ENCODE assay signal across 10 cellular contexts in the genomic region with DNA sequence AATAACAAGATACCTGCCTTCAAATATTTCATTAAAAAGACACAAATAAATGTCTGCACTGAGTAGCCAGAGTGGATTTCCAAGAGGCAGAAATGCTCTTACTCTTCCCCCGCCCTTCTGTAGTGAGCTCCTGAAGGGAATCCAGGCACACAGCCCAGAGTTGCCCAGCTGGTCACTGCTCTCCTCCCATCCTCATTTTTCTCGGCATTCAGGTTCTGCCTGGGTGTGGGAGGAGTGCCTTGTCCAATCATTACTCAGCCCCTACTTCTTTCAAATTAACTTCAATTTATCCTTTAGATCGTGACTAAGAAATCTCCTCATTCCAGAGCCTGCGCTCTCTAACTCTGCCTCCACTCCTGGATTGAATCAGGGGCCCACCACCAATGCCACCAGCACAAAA. TPM values are rescaled to one million over a fixed set of nuclear protein-coding genes. Genes with fewer than 3 reads are reported as not detected.
DNase-seq lines count a peak whose midpoint lies in the region; ATAC-seq, FAIRE-seq and TF ChIP-seq lines count a peak whose summit lies in the region.
"Had no signal": no experiment of that assay in that cellular context is flagged by ENCODE, and none has a peak within 500 bp of the region (broad histone marks: within the 10 kb centered on the region; RNA-seq: fewer than 3 reads in every experiment).

No MANE protein-coding gene starts in this region.

- H3K4me3 ChIP-seq in GM23338 (no peak overlapping the region), astrocyte (ENCODE audit: insufficient read depth, low read depth, low read length) (no peak overlapping the region), right cardiac atrium (ENCODE audit: low read length) (no peak overlapping the region), skeletal muscle tissue (ENCODE audit: low read length in 3 of 3) (no peak overlapping the region)
- H3K4me3 ChIP-seq: right lobe of liver, SK-N-MC had no signal

- H2AFZ ChIP-seq in GM23338, result no peak overlapping the region
- no peak overlapping the region for H2AFZ ChIP-seq in astrocyte (ENCODE audit: low read depth, low read length)

- H3K4me1 ChIP-seq in GM23338 (ENCODE audit: insufficient read depth) (peaks cover 49% of the 10 kb centered on the region), astrocyte (ENCODE audit: insufficient read depth, low read length) (peaks cover 8% of the 10 kb centered on the region), right cardiac atrium (ENCODE audit: control insufficient read depth, insufficient read depth, low read length) (peaks cover 22% of the 10 kb centered on the region), skeletal muscle tissue (ENCODE audit: control insufficient read depth in 3 of 3, insufficient read depth in 3 of 3, low read length in 3 of 3) (peaks cover 34 to 47% (median 40%) of the 10 kb centered on the region in 3 donors)

- peak; percentile 35 for ATAC-seq in GM23338
- peak; percentile 77 to 78 for ATAC-seq in right cardiac atrium
- ATAC-seq in HG02938 (IDR thresholded peaks at IDR 0.05; ENCODE audit: unreplicated experiment), result no peak

- H3K27ac ChIP-seq in GM23338 (ENCODE audit: low read depth) (no peak overlapping the region; the same call in 1 of the 2 replicates), astrocyte (ENCODE audit: low read depth, low read length) (no peak overlapping the region), right cardiac atrium (ENCODE audit: low read length) (no peak overlapping the region), skeletal muscle tissue (ENCODE audit: low read depth, low read length) (peak overlapping the region; percentile 2)
- H3K27ac ChIP-seq: right lobe of liver, SK-N-MC had no signal

- H3K27me3 ChIP-seq in GM23338 (ENCODE audit: insufficient read depth), result no peaks in the 10 kb centered on the region
- no peaks in the 10 kb centered on the region for H3K27me3 ChIP-seq in astrocyte (ENCODE audit: insufficient read depth, low read length)
- no peaks in the 10 kb centered on the region for H3K27me3 ChIP-seq in right cardiac atrium (ENCODE audit: control insufficient read depth, insufficient read depth)
- no peaks in the 10 kb centered on the region for H3K27me3 ChIP-seq in skeletal muscle tissue (ENCODE audit: control insufficient read depth in 3 of 3, insufficient read depth in 3 of 3, low read length in 3 of 3)
- H3K27me3 ChIP-seq: right lobe of liver had no signal

- no peaks in the 10 kb centered on the region for H3K9me3 Mint-ChIP-seq in GM23338
- H3K9me3 Mint-ChIP-seq in astrocyte (ENCODE audit: unreplicated experiment), result no peaks in the 10 kb centered on the region
- no peaks in the 10 kb centered on the region for H3K9me3 Mint-ChIP-seq in activated CD4-positive, alpha-beta T cell treated with anti-CD3 and anti-CD28 coated beads, Interleukin-2, amount 10 ng/mL, durations not matched to agents 24 days and 14 days

- H3K4me3 Mint-ChIP-seq in GM23338 (no peak overlapping the region), astrocyte (ENCODE audit: unreplicated experiment) (peak overlapping the region; percentile 4)
- no peak overlapping the region for H3K4me3 Mint-ChIP-seq in activated CD4-positive, alpha-beta T cell treated with anti-CD3 and anti-CD28 coated beads, Interleukin-2, amount 10 ng/mL, durations not matched to agents 24 days and 14 days

- H3F3A ChIP-seq in GM23338 (replicated peaks; ENCODE audit: low read depth), result no peaks in the 10 kb centered on the region

- TF ChIP-seq CTCF in GM23338 (conservative IDR thresholded peaks at IDR 0.05; ENCODE audit: low read depth in 2 of 2) (no peak), astrocyte (IDR thresholded peaks at IDR 0.05; ENCODE audit: insufficient read depth, low read depth, low read length) (no peak)

- H4K20me1 ChIP-seq in GM23338 (replicated peaks; ENCODE audit: insufficient read depth) (peaks cover 67% of the 10 kb centered on the region), astrocyte (ENCODE audit: insufficient read depth, low read length) (peaks cover 94% of the 10 kb centered on the region)

- H3K27me3 Mint-ChIP-seq in GM23338 (ENCODE audit: insufficient read depth, low read depth, poor library complexity) (peaks cover 3% of the 10 kb centered on the region), astrocyte (ENCODE audit: low read depth, unreplicated experiment) (no peaks in the 10 kb centered on the region)
- H3K27me3 Mint-ChIP-seq in activated CD4-positive, alpha-beta T cell treated with anti-CD3 and anti-CD28 coated beads, Interleukin-2, amount 10 ng/mL, durations not matched to agents 24 days and 14 days, result no peaks in the 10 kb centered on the region

- 48% methylated on average over 4 of the region's 4 CpGs for WGBS in right cardiac atrium

- H3K4me2 ChIP-seq in GM23338 (no peak overlapping the region), astrocyte (ENCODE audit: low read length) (peak overlapping the region; percentile 42)

- H3K9me2 ChIP-seq in GM23338 (ENCODE audit: insufficient read depth), result no peaks in the 10 kb centered on the region

- peak overlapping the region; percentile 25 for H3K27ac Mint-ChIP-seq in GM23338
- H3K27ac Mint-ChIP-seq in astrocyte (ENCODE audit: unreplicated experiment), result no peak overlapping the region
- no peak overlapping the region for H3K27ac Mint-ChIP-seq in activated CD4-positive, alpha-beta T cell treated with anti-CD3 and anti-CD28 coated beads, Interleukin-2, amount 10 ng/mL, durations not matched to agents 24 days and 14 days

- H3K9ac ChIP-seq in astrocyte (ENCODE audit: low read length), result no peak overlapping the region
- no peak overlapping the region for H3K9ac ChIP-seq in skeletal muscle tissue (ENCODE audit: low read depth in 1 of 3, low read length in 3 of 3)

- peaks cover 8% of the 10 kb centered on the region for H3K36me3 Mint-ChIP-seq in GM23338 (ENCODE audit: low read depth)
- peaks cover 9% of the 10 kb centered on the region for H3K36me3 Mint-ChIP-seq in astrocyte (ENCODE audit: low read depth, unreplicated experiment)
- peaks cover 16% of the 10 kb centered on the region for H3K36me3 Mint-ChIP-seq in activated CD4-positive, alpha-beta T cell treated with anti-CD3 and anti-CD28 coated beads, Interleukin-2, amount 10 ng/mL, durations not matched to agents 24 days and 14 days (ENCODE audit: low read depth)

- peak; percentile 17 for FAIRE-seq in astrocyte (lab: Jason Lieb, UNC)

- H3K36me3 ChIP-seq in GM23338 (ENCODE audit: insufficient read depth) (no peaks in the 10 kb centered on the region), astrocyte (ENCODE audit: insufficient read depth, low read length) (peaks cover 3% of the 10 kb centered on the region), skeletal muscle tissue (ENCODE audit: control insufficient read depth in 3 of 3, insufficient read depth in 3 of 3, low read length in 3 of 3) (peaks cover 3 to 8% (median 7%) of the 10 kb centered on the region in 3 donors)
- H3K36me3 ChIP-seq: right lobe of liver had no signal

- intact Hi-C loops in right cardiac atrium (cut with DNase I), result no loop called here
- intact Hi-C loops in activated CD4-positive, alpha-beta T cell treated with anti-CD3 and anti-CD28 coated beads, Interleukin-2, amount 10 ng/mL, durations not matched to agents 24 days and 14 days (cut with micrococcal nuclease), result no loop called here

- H3K9me3 ChIP-seq in astrocyte (ENCODE audit: insufficient read depth, low read depth, low read length) (no peaks in the 10 kb centered on the region), right cardiac atrium (ENCODE audit: control insufficient read depth, low read length) (no peaks in the 10 kb centered on the region), skeletal muscle tissue (ENCODE audit: control insufficient read depth in 3 of 3, low read length in 3 of 3) (no peaks in the 10 kb centered on the region)
- H3K9me3 ChIP-seq: right lobe of liver had no signal

- H3K4me1 Mint-ChIP-seq in GM23338 (peaks cover 70% of the 10 kb centered on the region), astrocyte (ENCODE audit: low read depth, unreplicated experiment) (peaks cover 43% of the 10 kb centered on the region)
- peaks cover 42% of the 10 kb centered on the region for H3K4me1 Mint-ChIP-seq in activated CD4-positive, alpha-beta T cell treated with anti-CD3 and anti-CD28 coated beads, Interleukin-2, amount 10 ng/mL, durations not matched to agents 24 days and 14 days

- H3K79me2 ChIP-seq in GM23338 (replicated peaks; ENCODE audit: insufficient read depth) (peaks cover 100% of the 10 kb centered on the region), astrocyte (ENCODE audit: insufficient read depth, low read length) (peaks cover 92% of the 10 kb centered on the region)

- no peak for DNase-seq in GM23338 (ENCODE audit: low spot score)
- peak; percentile 94 for DNase-seq in astrocyte (ENCODE audit: low read depth)
- peak in 2 of 3 donors; percentile 37 to 68 for DNase-seq in right cardiac atrium
- DNase-seq in islet precursor cell, result no peak
- DNase-seq in activated CD4-positive, alpha-beta T cell treated with anti-CD3 and anti-CD28 coated beads, Interleukin-2, amount 10 ng/mL, durations not matched to agents 24 days and 14 days, result no peak
- no peak for DNase-seq in GDM1 (lab: John Stamatoyannopoulos, UW)
- DNase-seq: right lobe of liver had no signal

TF ChIP-seq in GM23338, 12 proteins besides CTCF, POLR2A, EP300 and RAD21:
- no peak for TF ChIP-seq NANOG (IDR thresholded peaks at IDR 0.05; ENCODE audit: borderline replicate concordance)

RNA-seq across cellular contexts. Expression of gene CCDC6, which starts 12.2 kb away (rescaled TPM):
- 66.9 and 69.4 TPM in 2 replicates for total RNA-seq in GM23338 (2014; rRNA removed; shearing (Covaris generic))
- polyA plus RNA-seq in GM23338 (2016; fragmentation: Nextera tagmentation; extraction: Ambion mirVana) (32.1 and 32.5 TPM in 2 replicates), right cardiac atrium (8.3 TPM)
- total RNA-seq in astrocyte (69.4 and 73.9 TPM in 2 replicates), right cardiac atrium (10 to 100 TPM; 21.3 to 28.1 (median 23.8) TPM), skeletal muscle tissue (24.5 TPM)
- 83.2 and 85.1 TPM in 2 replicates for total RNA-seq in activated CD4-positive, alpha-beta T cell treated with anti-CD3 and anti-CD28 coated beads, Interleukin-2, amount 10 ng/mL, durations not matched to agents 24 days and 14 days

Comparison
In these comparisons a context has a peak if more than half of its experiments do, and no peak if none do; other contexts are left out.
1. DNase-seq: peak in astrocyte (single experiment) and right cardiac atrium (2 of 3); none in GM23338 (single experiment), islet precursor cell (single experiment), activated CD4-positive, alpha-beta T cell treated with anti-CD3 and anti-CD28 coated beads, Interleukin-2, amount 10 ng/mL, durations not matched to agents 24 days and 14 days (single experiment) and GDM1 (single experiment).